In the genomic region with DNA sequence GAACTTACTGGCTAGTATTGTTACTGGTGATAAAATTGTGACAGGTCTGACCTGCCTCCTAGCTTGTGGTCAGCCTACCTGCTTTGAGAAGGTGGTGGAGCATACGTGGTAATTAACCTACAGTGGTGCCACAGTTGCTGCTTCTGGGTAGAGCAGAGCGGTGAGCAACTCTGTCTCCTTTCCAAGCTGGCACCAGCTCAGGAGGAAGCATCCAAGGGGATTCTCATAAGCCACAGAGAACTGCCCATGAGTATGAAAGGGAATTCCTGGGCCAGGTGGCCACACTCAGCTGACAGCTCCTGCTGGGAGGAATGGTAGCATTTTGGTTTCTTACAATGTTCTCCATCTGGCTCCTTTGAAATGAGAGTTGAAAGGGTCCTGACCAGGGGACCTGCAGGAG, we compare ENCODE assay signal across 2 cellular contexts.
TF ChIP-seq lines count a peak whose summit lies in the region.

No MANE protein-coding gene starts in this region.

TF ChIP-seq in SK-N-SH, 30 proteins besides CTCF, POLR2A, EP300 and RAD21 (continued from another document):
- TF ChIP-seq, protein P1, sequence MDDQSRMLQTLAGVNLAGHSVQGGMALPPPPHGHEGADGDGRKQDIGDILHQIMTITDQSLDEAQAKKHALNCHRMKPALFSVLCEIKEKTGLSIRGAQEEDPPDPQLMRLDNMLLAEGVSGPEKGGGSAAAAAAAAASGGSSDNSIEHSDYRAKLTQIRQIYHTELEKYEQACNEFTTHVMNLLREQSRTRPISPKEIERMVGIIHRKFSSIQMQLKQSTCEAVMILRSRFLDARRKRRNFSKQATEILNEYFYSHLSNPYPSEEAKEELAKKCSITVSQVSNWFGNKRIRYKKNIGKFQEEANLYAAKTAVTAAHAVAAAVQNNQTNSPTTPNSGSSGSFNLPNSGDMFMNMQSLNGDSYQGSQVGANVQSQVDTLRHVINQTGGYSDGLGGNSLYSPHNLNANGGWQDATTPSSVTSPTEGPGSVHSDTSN (IDR thresholded peaks at IDR 0.05), result no peak

TF ChIP-seq in SK-N-SH treated with all-trans-retinoic acid at 6 μM for 48 hours, 23 proteins besides CTCF, POLR2A, EP300 and RAD21 (continued from another document):
- no peak for TF ChIP-seq ARNTL (CRISPR knock-in tag; IDR thresholded peaks at IDR 0.05; ENCODE audit: borderline replicate concordance, low read depth)
- no peak for TF ChIP-seq SNAI2 (CRISPR knock-in tag; IDR thresholded peaks at IDR 0.05)
- TF ChIP-seq, protein P2, sequence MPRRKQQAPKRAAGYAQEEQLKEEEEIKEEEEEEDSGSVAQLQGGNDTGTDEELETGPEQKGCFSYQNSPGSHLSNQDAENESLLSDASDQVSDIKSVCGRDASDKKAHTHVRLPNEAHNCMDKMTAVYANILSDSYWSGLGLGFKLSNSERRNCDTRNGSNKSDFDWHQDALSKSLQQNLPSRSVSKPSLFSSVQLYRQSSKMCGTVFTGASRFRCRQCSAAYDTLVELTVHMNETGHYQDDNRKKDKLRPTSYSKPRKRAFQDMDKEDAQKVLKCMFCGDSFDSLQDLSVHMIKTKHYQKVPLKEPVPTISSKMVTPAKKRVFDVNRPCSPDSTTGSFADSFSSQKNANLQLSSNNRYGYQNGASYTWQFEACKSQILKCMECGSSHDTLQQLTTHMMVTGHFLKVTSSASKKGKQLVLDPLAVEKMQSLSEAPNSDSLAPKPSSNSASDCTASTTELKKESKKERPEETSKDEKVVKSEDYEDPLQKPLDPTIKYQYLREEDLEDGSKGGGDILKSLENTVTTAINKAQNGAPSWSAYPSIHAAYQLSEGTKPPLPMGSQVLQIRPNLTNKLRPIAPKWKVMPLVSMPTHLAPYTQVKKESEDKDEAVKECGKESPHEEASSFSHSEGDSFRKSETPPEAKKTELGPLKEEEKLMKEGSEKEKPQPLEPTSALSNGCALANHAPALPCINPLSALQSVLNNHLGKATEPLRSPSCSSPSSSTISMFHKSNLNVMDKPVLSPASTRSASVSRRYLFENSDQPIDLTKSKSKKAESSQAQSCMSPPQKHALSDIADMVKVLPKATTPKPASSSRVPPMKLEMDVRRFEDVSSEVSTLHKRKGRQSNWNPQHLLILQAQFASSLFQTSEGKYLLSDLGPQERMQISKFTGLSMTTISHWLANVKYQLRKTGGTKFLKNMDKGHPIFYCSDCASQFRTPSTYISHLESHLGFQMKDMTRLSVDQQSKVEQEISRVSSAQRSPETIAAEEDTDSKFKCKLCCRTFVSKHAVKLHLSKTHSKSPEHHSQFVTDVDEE (CRISPR knock-in tag; IDR thresholded peaks at IDR 0.05), result no peak
- TF ChIP-seq BACH2 (CRISPR knock-in tag; IDR thresholded peaks at IDR 0.05; ENCODE audit: borderline replicate concordance), result no peak
- no peak for TF ChIP-seq ZNF70 (CRISPR knock-in tag; IDR thresholded peaks at IDR 0.05)
- no peak for TF ChIP-seq RARB (CRISPR knock-in tag; IDR thresholded peaks at IDR 0.05)
- TF ChIP-seq ZNF565 (CRISPR knock-in tag; conservative IDR thresholded peaks at IDR 0.05; ENCODE audit: low read depth), result no peak
- no peak for TF ChIP-seq ESRRG (CRISPR knock-in tag; IDR thresholded peaks at IDR 0.05)
- TF ChIP-seq, protein P3, sequence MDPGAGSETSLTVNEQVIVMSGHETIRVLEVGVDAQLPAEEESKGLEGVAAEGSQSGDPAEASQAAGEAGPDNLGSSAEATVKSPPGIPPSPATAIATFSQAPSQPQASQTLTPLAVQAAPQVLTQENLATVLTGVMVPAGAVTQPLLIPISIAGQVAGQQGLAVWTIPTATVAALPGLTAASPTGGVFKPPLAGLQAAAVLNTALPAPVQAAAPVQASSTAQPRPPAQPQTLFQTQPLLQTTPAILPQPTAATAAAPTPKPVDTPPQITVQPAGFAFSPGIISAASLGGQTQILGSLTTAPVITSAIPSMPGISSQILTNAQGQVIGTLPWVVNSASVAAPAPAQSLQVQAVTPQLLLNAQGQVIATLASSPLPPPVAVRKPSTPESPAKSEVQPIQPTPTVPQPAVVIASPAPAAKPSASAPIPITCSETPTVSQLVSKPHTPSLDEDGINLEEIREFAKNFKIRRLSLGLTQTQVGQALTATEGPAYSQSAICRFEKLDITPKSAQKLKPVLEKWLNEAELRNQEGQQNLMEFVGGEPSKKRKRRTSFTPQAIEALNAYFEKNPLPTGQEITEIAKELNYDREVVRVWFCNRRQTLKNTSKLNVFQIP (CRISPR knock-in tag; IDR thresholded peaks at IDR 0.05; ENCODE audit: borderline replicate concordance, low read depth), result no peak
